Comparison of ENCODE assay signal across 2 cellular contexts in the genomic region with DNA sequence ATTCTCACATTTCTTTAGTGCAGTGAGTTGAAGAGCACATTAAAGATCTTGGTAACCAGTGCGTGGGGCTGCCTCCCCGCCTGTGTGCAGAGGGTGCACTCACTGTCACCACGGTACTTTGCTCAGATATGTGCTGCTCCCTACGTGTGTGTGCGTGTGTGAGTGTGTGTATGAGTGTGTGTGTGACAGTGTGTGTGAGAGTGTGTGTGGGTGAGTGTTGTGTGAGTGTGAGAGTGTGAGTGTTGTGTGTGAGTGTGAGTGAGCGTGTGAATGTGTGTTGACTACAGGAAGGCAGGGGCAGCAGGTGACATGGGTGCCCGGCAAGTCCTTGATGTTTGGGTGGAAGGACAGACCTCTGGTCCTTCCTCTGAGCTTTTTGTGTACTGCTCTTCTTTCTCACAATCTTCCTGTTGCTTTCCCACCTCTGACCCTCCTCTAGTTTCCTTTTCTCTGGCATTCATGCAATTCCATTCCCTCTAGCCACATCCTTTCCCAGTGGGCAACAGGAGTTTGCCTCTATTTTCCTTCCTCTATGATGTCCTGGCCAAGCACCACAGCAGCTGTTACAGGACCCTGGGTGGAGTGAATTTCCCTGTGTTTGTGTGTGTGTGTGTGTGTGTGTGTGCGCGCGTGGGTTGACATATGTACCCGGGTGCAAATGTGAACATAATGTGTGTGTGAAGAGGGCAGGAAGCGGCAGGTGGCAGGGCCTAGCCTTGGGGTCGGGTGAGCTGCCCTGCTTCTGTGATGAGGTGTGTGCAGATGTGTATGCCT.
TF ChIP-seq lines count a peak whose summit lies in the region.

No MANE protein-coding gene starts in this region.

TF ChIP-seq in GM23338, 12 proteins besides CTCF, POLR2A, EP300 and RAD21 (continues in another document):
- TF ChIP-seq STAT1 (IDR thresholded peaks at IDR 0.05; ENCODE audit: unreplicated experiment) (no peak), EZH2phosphoT487 (IDR thresholded peaks at IDR 0.05; ENCODE audit: unreplicated experiment) (no peak), JUNB (IDR thresholded peaks at IDR 0.05; ENCODE audit: unreplicated experiment) (no peak), POLR2AphosphoS5 (IDR thresholded peaks at IDR 0.05; ENCODE audit: low read depth) (no peak), EZH2 (IDR thresholded peaks at IDR 0.05; ENCODE audit: low read depth, unreplicated experiment) (no peak), ZNF331 (CRISPR knock-in tag; IDR thresholded peaks at IDR 0.05; ENCODE audit: low read depth) (no peak), ZNF114 (CRISPR knock-in tag; IDR thresholded peaks at IDR 0.05) (no peak), NANOG (IDR thresholded peaks at IDR 0.05; ENCODE audit: borderline replicate concordance) (no peak), ZNF462 (CRISPR knock-in tag; IDR thresholded peaks at IDR 0.05) (no peak), CREB1 (CRISPR knock-in tag; IDR thresholded peaks at IDR 0.05; ENCODE audit: low read depth) (no peak)
- TF ChIP-seq, protein P1, sequence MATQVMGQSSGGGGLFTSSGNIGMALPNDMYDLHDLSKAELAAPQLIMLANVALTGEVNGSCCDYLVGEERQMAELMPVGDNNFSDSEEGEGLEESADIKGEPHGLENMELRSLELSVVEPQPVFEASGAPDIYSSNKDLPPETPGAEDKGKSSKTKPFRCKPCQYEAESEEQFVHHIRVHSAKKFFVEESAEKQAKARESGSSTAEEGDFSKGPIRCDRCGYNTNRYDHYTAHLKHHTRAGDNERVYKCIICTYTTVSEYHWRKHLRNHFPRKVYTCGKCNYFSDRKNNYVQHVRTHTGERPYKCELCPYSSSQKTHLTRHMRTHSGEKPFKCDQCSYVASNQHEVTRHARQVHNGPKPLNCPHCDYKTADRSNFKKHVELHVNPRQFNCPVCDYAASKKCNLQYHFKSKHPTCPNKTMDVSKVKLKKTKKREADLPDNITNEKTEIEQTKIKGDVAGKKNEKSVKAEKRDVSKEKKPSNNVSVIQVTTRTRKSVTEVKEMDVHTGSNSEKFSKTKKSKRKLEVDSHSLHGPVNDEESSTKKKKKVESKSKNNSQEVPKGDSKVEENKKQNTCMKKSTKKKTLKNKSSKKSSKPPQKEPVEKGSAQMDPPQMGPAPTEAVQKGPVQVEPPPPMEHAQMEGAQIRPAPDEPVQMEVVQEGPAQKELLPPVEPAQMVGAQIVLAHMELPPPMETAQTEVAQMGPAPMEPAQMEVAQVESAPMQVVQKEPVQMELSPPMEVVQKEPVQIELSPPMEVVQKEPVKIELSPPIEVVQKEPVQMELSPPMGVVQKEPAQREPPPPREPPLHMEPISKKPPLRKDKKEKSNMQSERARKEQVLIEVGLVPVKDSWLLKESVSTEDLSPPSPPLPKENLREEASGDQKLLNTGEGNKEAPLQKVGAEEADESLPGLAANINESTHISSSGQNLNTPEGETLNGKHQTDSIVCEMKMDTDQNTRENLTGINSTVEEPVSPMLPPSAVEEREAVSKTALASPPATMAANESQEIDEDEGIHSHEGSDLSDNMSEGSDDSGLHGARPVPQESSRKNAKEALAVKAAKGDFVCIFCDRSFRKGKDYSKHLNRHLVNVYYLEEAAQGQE (IDR thresholded peaks at IDR 0.05; ENCODE audit: unreplicated experiment): no peak

TF ChIP-seq in H1, 55 proteins besides CTCF, POLR2A, EP300 and RAD21:
- no peak for TF ChIP-seq GTF2F1 (IDR thresholded peaks at IDR 0.05; ENCODE audit: borderline replicate concordance, low read depth, low read length)
- TF ChIP-seq CHD2 (IDR thresholded peaks at IDR 0.05; ENCODE audit: low read length): no peak
